Comparison of ENCODE assay signal across 8 cellular contexts in genomic region chr17:77246110-77247047, GRCh38.
DNase-seq lines count a peak whose midpoint lies in the region; ATAC-seq and TF ChIP-seq lines count a peak whose summit lies in the region.

No MANE protein-coding gene starts in this region.

- H3K4me3 ChIP-seq in AG09309 (ENCODE audit: control insufficient read depth, low read depth, low read length): peak overlapping the region; percentile 64
- H3K4me3 ChIP-seq in GM23248: peak overlapping the region; percentile 74
- H3K4me3 ChIP-seq in kidney epithelial cell (ENCODE audit: low read depth, low read length): peak overlapping the region; percentile 43
- H3K4me3 ChIP-seq in tibial artery: peak overlapping the region; percentile 46 to 62

- peak overlapping the region; percentile 90 for H2AFZ ChIP-seq in GM23248

- H3K4me1 Mint-ChIP-seq in activated CD8-positive, alpha-beta T cell treated with anti-CD3 and anti-CD28 coated beads for 36 hours (ENCODE audit: low read depth): peaks cover 9% of the 10 kb centered on the region

- H3K9me3 ChIP-seq in GM23248 (ENCODE audit: low read depth) (no peaks in the 10 kb centered on the region), tibial artery (no peaks in the 10 kb centered on the region)

- ATAC-seq in activated CD8-positive, alpha-beta T cell treated with anti-CD3 and anti-CD28 coated beads for 36 hours: no peak

- H3K36me3 Mint-ChIP-seq in activated CD8-positive, alpha-beta T cell treated with anti-CD3 and anti-CD28 coated beads for 36 hours (ENCODE audit: low read depth): no peaks in the 10 kb centered on the region

- CTCF ChIA-PET in activated CD8-positive, alpha-beta T cell treated with anti-CD3 and anti-CD28 coated beads for 36 hours (lab: Charles Lee): interaction anchor here (1.0 kb wide), 1 partner anchor 160 kb away, joined by 3 read pairs; no protein-coding TSS in a partner anchor

- in situ Hi-C loops in GM23248 (cut with MboI): no loop called here

- H3K36me3 ChIP-seq in GM23248 (ENCODE audit: low read depth) (no peaks in the 10 kb centered on the region), kidney epithelial cell (ENCODE audit: control insufficient read depth, insufficient read depth, low read length) (no peaks in the 10 kb centered on the region), tibial artery (no peaks in the 10 kb centered on the region)

- H3K27me3 Mint-ChIP-seq in activated CD8-positive, alpha-beta T cell treated with anti-CD3 and anti-CD28 coated beads for 36 hours: peaks cover 11% of the 10 kb centered on the region

- no peak overlapping the region for H3K27ac ChIP-seq in GM23248
- H3K27ac ChIP-seq in tibial artery: peak overlapping the region in 1 of 2 donors; percentile 46

- no peaks in the 10 kb centered on the region for H3K79me2 ChIP-seq in GM23248 (ENCODE audit: insufficient read depth)

- H3K4me2 ChIP-seq in GM23248 (ENCODE audit: unreplicated experiment): peak overlapping the region; percentile 82

- H4K20me1 ChIP-seq in GM23248 (ENCODE audit: insufficient read depth): no peaks in the 10 kb centered on the region

- H3K4me1 ChIP-seq in GM23248 (ENCODE audit: insufficient read depth): no peaks in the 10 kb centered on the region
- H3K4me1 ChIP-seq in tibial artery: peaks cover 3 to 13% (median 10%) of the 10 kb centered on the region in 4 donors

- TF ChIP-seq CTCF in AG09309 (IDR thresholded peaks at IDR 0.05; ENCODE audit: control insufficient read depth, insufficient read depth, low read depth, low read length, missing control alignments) (no peak), kidney epithelial cell (IDR thresholded peaks at IDR 0.05; ENCODE audit: insufficient read depth, low read length, poor library complexity, severe bottlenecking) (no peak), tibial artery (IDR thresholded peaks at IDR 0.05) (no peak)
- no peak for TF ChIP-seq CTCF in activated CD8-positive, alpha-beta T cell treated with anti-CD3 and anti-CD28 coated beads for 36 hours (IDR thresholded peaks at IDR 0.05)

- 0 out of 2 replicates have a peak, but pooled peaks cover 4% of the 10 kb centered on the region for H3F3A ChIP-seq in GM23248 (ENCODE audit: insufficient read depth)

- 28 to 31% methylated on average over 24 to 30 of the region's 34 CpGs for WGBS in GM23248 (ENCODE audit: low coverage in 1 of 2, low lambda C conversion rate in 2 of 2, missing lambda C conversion rate in 2 of 2), 2 experiments

- H3K9ac ChIP-seq in GM23248: peak overlapping the region; percentile 77

- no peaks in the 10 kb centered on the region for H3K9me2 ChIP-seq in GM23248 (ENCODE audit: insufficient read depth)

- H3K4me3 Mint-ChIP-seq in activated CD8-positive, alpha-beta T cell treated with anti-CD3 and anti-CD28 coated beads for 36 hours: peak overlapping the region; percentile 11

- POLR2A ChIA-PET in activated CD8-positive, alpha-beta T cell treated with anti-CD3 and anti-CD28 coated beads for 36 hours (lab: Charles Lee): no interaction called here

- intact Hi-C loops in activated CD8-positive, alpha-beta T cell treated with anti-CD3 and anti-CD28 coated beads for 36 hours (cut with micrococcal nuclease): loop anchor here (1.0 kb wide), 1 partner anchor 158 kb away; no protein-coding TSS in a partner anchor
- intact Hi-C loops in tibial artery (cut with DNase I; ENCODE audit: low total_unique reads): loop anchor here (2.0 to 10.0 kb wide), 2 partner anchors 162 to 372 kb away; no protein-coding TSS in a partner anchor

- H3K27me3 ChIP-seq in GM23248 (replicated peaks; ENCODE audit: insufficient read depth) (no peaks in the 10 kb centered on the region), kidney epithelial cell (ENCODE audit: control insufficient read depth, insufficient read depth, low read length) (no peaks in the 10 kb centered on the region), tibial artery (peaks cover 0 to 15% of the 10 kb centered on the region in 2 donors)

- no peak overlapping the region for H3K27ac Mint-ChIP-seq in activated CD8-positive, alpha-beta T cell treated with anti-CD3 and anti-CD28 coated beads for 36 hours

- DNase-seq in AG09309 (ENCODE audit: low read depth) (no peak), GM23248 (no peak), kidney epithelial cell (ENCODE audit: low read depth) (no peak), tibial artery (no peak), GM03348 (ENCODE audit: low spot score) (no peak), pons (ENCODE audit: low spot score) (no peak), T-helper 9 cell (no peak)
- DNase-seq in activated CD8-positive, alpha-beta T cell treated with anti-CD3 and anti-CD28 coated beads for 36 hours: no peak

- no peaks in the 10 kb centered on the region for H3K9me3 Mint-ChIP-seq in activated CD8-positive, alpha-beta T cell treated with anti-CD3 and anti-CD28 coated beads for 36 hours
